21 cellular contexts compared by ENCODE assay signal in genomic region chr6:148495029-148495428, GRCh38.
DNase-seq lines count a peak whose midpoint lies in the region; ATAC-seq and TF ChIP-seq lines count a peak whose summit lies in the region.
"Had no signal": no experiment of that assay in that cellular context is flagged by ENCODE, and none has a peak within 500 bp of the region (broad histone marks: within the 10 kb centered on the region; RNA-seq: fewer than 3 reads in every experiment).

No MANE protein-coding gene starts in this region.

- H3K79me1 ChIP-seq in mesenchymal stem cell (replicated peaks; ENCODE audit: low read length, poor library complexity, severe bottlenecking) = peaks cover 10% of the 10 kb centered on the region

- TF ChIP-seq POLR2A in heart left ventricle (IDR thresholded peaks at IDR 0.05) (no peak), thyroid gland (IDR thresholded peaks at IDR 0.05) (no peak), ovary (IDR thresholded peaks at IDR 0.05) (no peak)

- H3K27ac Mint-ChIP-seq in activated CD4-positive, alpha-beta memory T cell treated with anti-CD3 and anti-CD28 coated beads for 36 hours = no peak overlapping the region
- H3K27ac Mint-ChIP-seq: activated naive CD8-positive, alpha-beta T cell treated with anti-CD3 and anti-CD28 coated beads for 36 hours; CD8-positive, alpha-beta T cell; naive thymus-derived CD8-positive, alpha-beta T cell had no signal

- no peaks in the 10 kb centered on the region for H3K9me3 Mint-ChIP-seq in activated CD4-positive, alpha-beta memory T cell treated with anti-CD3 and anti-CD28 coated beads for 36 hours
- H3K9me3 Mint-ChIP-seq: activated naive CD8-positive, alpha-beta T cell treated with anti-CD3 and anti-CD28 coated beads for 36 hours; activated T-cell treated with anti-CD3 and anti-CD28 coated beads, Interleukin-2, amount 50 U/mL, for 4 hours; CD8-positive, alpha-beta T cell; naive thymus-derived CD8-positive, alpha-beta T cell had no signal

- H3K36me3 Mint-ChIP-seq in activated CD4-positive, alpha-beta memory T cell treated with anti-CD3 and anti-CD28 coated beads for 36 hours = no peaks in the 10 kb centered on the region
- H3K36me3 Mint-ChIP-seq: activated naive CD8-positive, alpha-beta T cell treated with anti-CD3 and anti-CD28 coated beads for 36 hours; CD8-positive, alpha-beta T cell; naive thymus-derived CD8-positive, alpha-beta T cell had no signal

- intact Hi-C loops in heart left ventricle (cut with DNase I) = no loop called here
- intact Hi-C loops in Right ventricle myocardium inferior (cut with DNase I) = no loop called here
- intact Hi-C loops in thyroid gland (cut with DNase I) = no loop called here
- intact Hi-C loops in ovary (cut with DNase I) = no loop called here
- intact Hi-C loops in activated CD4-positive, alpha-beta memory T cell treated with anti-CD3 and anti-CD28 coated beads for 36 hours (cut with micrococcal nuclease) = no loop called here

- peak overlapping the region; percentile 88 for H3K9ac ChIP-seq in mesenchymal stem cell (ENCODE audit: low read length)

- DNase-seq in heart left ventricle = no peak
- no peak for DNase-seq in Right ventricle myocardium inferior (ENCODE audit: missing footprints)
- DNase-seq in SW480 (ENCODE audit: low spot score) = peak; percentile 33
- no peak for DNase-seq in mesenchymal stem cell
- DNase-seq in thyroid gland = no peak
- no peak for DNase-seq in ovary
- no peak for DNase-seq in activated CD4-positive, alpha-beta memory T cell treated with anti-CD3 and anti-CD28 coated beads for 36 hours
- DNase-seq: activated CD4-positive, alpha-beta T cell treated with anti-CD3 and anti-CD28 coated beads, Interleukin-2, amount 50 U/mL, for 1 hour; activated naive CD8-positive, alpha-beta T cell treated with anti-CD3 and anti-CD28 coated beads for 36 hours; activated T-cell treated with anti-CD3 and anti-CD28 coated beads, Interleukin-2, amount 50 U/mL, for 4 hours; CD8-positive, alpha-beta T cell; foreskin melanocyte; lower lobe of right lung; naive thymus-derived CD8-positive, alpha-beta T cell; NCI-H1105; NCI-H2227 treated with DMSO at 0.1 percent for 48 hours; NK-92 treated with Interleukin-12 subunit alpha and Interleukin-12 subunit beta, amount 100 ng/mL, for 24 hours; stimulated activated CD4-positive, alpha-beta T cell treated with anti-CD3 and anti-CD28 coated beads, Interleukin-1b, Interleukin-23, amount 100 ng/mL, for 48 hours; T-helper 9 cell; upper lobe of left lung had no signal

- H3K27ac ChIP-seq in heart left ventricle (peak overlapping the region in 10 of 12 donors; percentile 18 to 80 (median 64)), mesenchymal stem cell (ENCODE audit: low read length, poor library complexity, severe bottlenecking) (no peak overlapping the region), thyroid gland (peak overlapping the region; percentile 48 to 78 (median 71)), ovary (no peak overlapping the region)
- H3K27ac ChIP-seq: lower lobe of right lung, upper lobe of left lung had no signal

- H4K91ac ChIP-seq in mesenchymal stem cell (ENCODE audit: low read length) = no peak overlapping the region

- H3K18ac ChIP-seq in mesenchymal stem cell (ENCODE audit: low read depth in 1 of 2, low read length in 2 of 2) = no peak overlapping the region

- POLR2A ChIA-PET in activated CD4-positive, alpha-beta memory T cell treated with anti-CD3 and anti-CD28 coated beads for 36 hours (lab: Charles Lee) = no interaction called here

- H3K4me1 ChIP-seq in heart left ventricle (peaks cover 0 to 71% (median 38%) of the 10 kb centered on the region in 12 donors), mesenchymal stem cell (ENCODE audit: control insufficient read depth, insufficient read depth, low read depth, low read length) (no peaks in the 10 kb centered on the region), thyroid gland (peaks cover 8 to 28% of the 10 kb centered on the region in 2 donors), ovary (ENCODE audit: insufficient read depth) (peaks cover 6% of the 10 kb centered on the region)
- H3K4me1 ChIP-seq: lower lobe of right lung, upper lobe of left lung had no signal

- no peaks in the 10 kb centered on the region for H3K27me3 ChIP-seq in heart left ventricle
- H3K27me3 ChIP-seq in mesenchymal stem cell (ENCODE audit: control insufficient read depth in 1 of 2, insufficient read depth in 1 of 2, low read length in 2 of 2) = no peaks in the 10 kb centered on the region
- H3K27me3 ChIP-seq in thyroid gland = no peaks in the 10 kb centered on the region
- no peaks in the 10 kb centered on the region for H3K27me3 ChIP-seq in ovary
- H3K27me3 ChIP-seq: upper lobe of left lung had no signal

- H3K4me3 ChIP-seq in heart left ventricle (no peak overlapping the region), mesenchymal stem cell (ENCODE audit: insufficient read depth in 1 of 2, low read depth in 1 of 2, low read length in 2 of 2) (no peak overlapping the region), thyroid gland (replicated peaks in 1 of 3) (no peak overlapping the region), ovary (no peak overlapping the region)
- H3K4me3 ChIP-seq: lower lobe of right lung, upper lobe of left lung had no signal

- H3K27me3 Mint-ChIP-seq in activated CD4-positive, alpha-beta memory T cell treated with anti-CD3 and anti-CD28 coated beads for 36 hours = peaks cover 5% of the 10 kb centered on the region

- H2BK5ac ChIP-seq in mesenchymal stem cell (ENCODE audit: low read depth, low read length, poor library complexity, severe bottlenecking) = no peak overlapping the region

- H3K9me3 ChIP-seq in heart left ventricle (no peaks in the 10 kb centered on the region), mesenchymal stem cell (ENCODE audit: control insufficient read depth, low read length) (no peaks in the 10 kb centered on the region), thyroid gland (no peaks in the 10 kb centered on the region), ovary (no peaks in the 10 kb centered on the region)
- H3K9me3 ChIP-seq: lower lobe of right lung, upper lobe of left lung had no signal

- TF ChIP-seq CTCF in heart left ventricle (IDR thresholded peaks at IDR 0.05) (no peak), thyroid gland (IDR thresholded peaks at IDR 0.05) (no peak), ovary (IDR thresholded peaks at IDR 0.05) (no peak)

- H2BK15ac ChIP-seq in mesenchymal stem cell (ENCODE audit: low read depth, poor library complexity, severe bottlenecking) = no peak overlapping the region

- H3K4ac ChIP-seq in mesenchymal stem cell (ENCODE audit: low read depth in 1 of 2, low read length in 2 of 2) = no peak overlapping the region

- no peak overlapping the region for H3K4me2 ChIP-seq in mesenchymal stem cell (ENCODE audit: low read length, poor library complexity, severe bottlenecking)

- H4K8ac ChIP-seq in mesenchymal stem cell (ENCODE audit: low read length) = no peak overlapping the region

- no peak overlapping the region for H2BK12ac ChIP-seq in mesenchymal stem cell (ENCODE audit: low read length in 2 of 2)

- no peak overlapping the region for H2BK120ac ChIP-seq in mesenchymal stem cell (ENCODE audit: low read depth, low read length)

- TF ChIP-seq EP300 in ovary (IDR thresholded peaks at IDR 0.05) = no peak

- no peak overlapping the region for H2AFZ ChIP-seq in mesenchymal stem cell (ENCODE audit: low read depth, low read length)

- H3K4me3 Mint-ChIP-seq in activated CD4-positive, alpha-beta memory T cell treated with anti-CD3 and anti-CD28 coated beads for 36 hours = no peak overlapping the region
- H3K4me3 Mint-ChIP-seq: activated naive CD8-positive, alpha-beta T cell treated with anti-CD3 and anti-CD28 coated beads for 36 hours; activated T-cell treated with anti-CD3 and anti-CD28 coated beads, Interleukin-2, amount 50 U/mL, for 4 hours; CD8-positive, alpha-beta T cell; naive thymus-derived CD8-positive, alpha-beta T cell had no signal

- no peak overlapping the region for H2AK5ac ChIP-seq in mesenchymal stem cell (ENCODE audit: low read length, severe bottlenecking)

- ATAC-seq in heart left ventricle (no peak), Right ventricle myocardium inferior (no peak), SK-N-SH treated with all-trans-retinoic acid at 6 μM for 48 hours (no peak)
- ATAC-seq: activated T-cell treated with anti-CD3 and anti-CD28 coated beads, Interleukin-2, amount 50 U/mL, for 4 hours; CD8-positive, alpha-beta T cell; lower lobe of right lung; naive thymus-derived CD8-positive, alpha-beta T cell had no signal

- H3K14ac ChIP-seq in mesenchymal stem cell (ENCODE audit: low read length in 2 of 2) = no peak overlapping the region

- H3K36me3 ChIP-seq in heart left ventricle (peaks cover 0 to 3% (median 0%) of the 10 kb centered on the region in 9 donors), mesenchymal stem cell (ENCODE audit: control insufficient read depth in 1 of 2, insufficient read depth in 2 of 2, low read depth in 1 of 2, low read length in 2 of 2) (peaks cover 0 to 19% of the 10 kb centered on the region in 2 experiments), thyroid gland (peaks cover 0 to 3% of the 10 kb centered on the region in 2 donors), ovary (no peaks in the 10 kb centered on the region)

- 75 to 86% (median 79%) methylated on average over 6 of the region's 6 CpGs for WGBS in heart left ventricle, 4 donors
- 96% methylated on average over 5 of the region's 6 CpGs for WGBS in mesenchymal stem cell
- WGBS in thyroid gland, 2 donors = 80 to 92% methylated on average over 6 of the region's 6 CpGs
- WGBS in ovary, 3 donors = 83 to 86% (median 85%) methylated on average over 6 of the region's 6 CpGs

- H3K23ac ChIP-seq in mesenchymal stem cell (ENCODE audit: low read length in 2 of 2) = no peak overlapping the region

- H3K4me1 Mint-ChIP-seq in activated CD4-positive, alpha-beta memory T cell treated with anti-CD3 and anti-CD28 coated beads for 36 hours (ENCODE audit: low read depth) = no peaks in the 10 kb centered on the region
- H3K4me1 Mint-ChIP-seq: activated naive CD8-positive, alpha-beta T cell treated with anti-CD3 and anti-CD28 coated beads for 36 hours; naive thymus-derived CD8-positive, alpha-beta T cell had no signal

- CTCF ChIA-PET in activated CD4-positive, alpha-beta memory T cell treated with anti-CD3 and anti-CD28 coated beads for 36 hours (lab: Charles Lee) = no interaction called here

TF ChIP-seq in SK-N-SH treated with all-trans-retinoic acid at 6 μM for 48 hours, 23 proteins besides CTCF, POLR2A, EP300 and RAD21 (continues in another document):
- TF ChIP-seq BACH2 (CRISPR knock-in tag; IDR thresholded peaks at IDR 0.05; ENCODE audit: borderline replicate concordance) (no peak), ESRRG (CRISPR knock-in tag; IDR thresholded peaks at IDR 0.05) (no peak), ZNF8 (CRISPR knock-in tag; IDR thresholded peaks at IDR 0.05) (no peak), CSDC2 (CRISPR knock-in tag; IDR thresholded peaks at IDR 0.05) (no peak), ZFP30 (CRISPR knock-in tag; IDR thresholded peaks at IDR 0.05) (no peak), ZNF565 (CRISPR knock-in tag; conservative IDR thresholded peaks at IDR 0.05; ENCODE audit: low read depth) (no peak)

Comparison
In these comparisons a context has a peak if more than half of its experiments do, and no peak if none do; other contexts are left out.
1. H3K27ac ChIP-seq: peak in heart left ventricle (10 of 12) and thyroid gland (3 of 3); none in mesenchymal stem cell (single experiment) and ovary (0 of 2).